ENCODE assay signal across 8 cellular contexts in genomic region chr12:64088431-64089349, GRCh38.
DNase-seq lines count a peak whose midpoint lies in the region; ATAC-seq and TF ChIP-seq lines count a peak whose summit lies in the region.

No MANE protein-coding gene starts in this region.

- peak overlapping the region; percentile 91 for H3K27ac Mint-ChIP-seq in progenitor cell of endocrine pancreas

- DNase-seq in 8988T (peak; percentile 21), HT-29 (ENCODE audit: low spot score) (peak; percentile 98), germinal center (ENCODE audit: low spot score) (peak; percentile 3), progenitor cell of endocrine pancreas (ENCODE audit: low spot score, unreplicated experiment) (no peak), cerebellar nuclear complex (lab: John Stamatoyannopoulos, UW) (no peak)

- H3K4me1 Mint-ChIP-seq in progenitor cell of endocrine pancreas (ENCODE audit: low read depth) = peaks cover 14% of the 10 kb centered on the region

- H3K27me3 Mint-ChIP-seq in progenitor cell of endocrine pancreas = no peaks in the 10 kb centered on the region

- ATAC-seq in SK-N-SH treated with all-trans-retinoic acid at 6 μM for 48 hours = peak; percentile 93
- no peak for ATAC-seq in HG03196 (IDR thresholded peaks at IDR 0.05; ENCODE audit: unreplicated experiment)
- ATAC-seq in GM19351 (IDR thresholded peaks at IDR 0.05; ENCODE audit: unreplicated experiment) = no peak

- H3K9me3 Mint-ChIP-seq in progenitor cell of endocrine pancreas (ENCODE audit: low read depth) = no peaks in the 10 kb centered on the region

- peaks cover 7% of the 10 kb centered on the region for H3K36me3 Mint-ChIP-seq in progenitor cell of endocrine pancreas (ENCODE audit: insufficient read depth)

- H3K4me3 Mint-ChIP-seq in progenitor cell of endocrine pancreas (ENCODE audit: low read depth) = no peak overlapping the region

- TF ChIP-seq CTCF in progenitor cell of endocrine pancreas (IDR thresholded peaks at IDR 0.05; ENCODE audit: unreplicated experiment) = no peak

TF ChIP-seq in SK-N-SH treated with all-trans-retinoic acid at 6 μM for 48 hours, 23 proteins besides CTCF, POLR2A, EP300 and RAD21:
- peak; percentile 71 for TF ChIP-seq ISL1 (CRISPR knock-in tag; IDR thresholded peaks at IDR 0.05)
- TF ChIP-seq TCF4 (CRISPR knock-in tag; IDR thresholded peaks at IDR 0.05; ENCODE audit: borderline replicate concordance) = no peak
- TF ChIP-seq CSDC2 (CRISPR knock-in tag; IDR thresholded peaks at IDR 0.05) = peak; percentile 72; the same call in 1 of the 2 replicates
- peak; percentile 45; the same call in 1 of the 2 replicates for TF ChIP-seq ZFP3 (CRISPR knock-in tag; IDR thresholded peaks at IDR 0.05)
- no peak; the same call in 1 of the 2 replicates for TF ChIP-seq TOX (CRISPR knock-in tag; IDR thresholded peaks at IDR 0.05; ENCODE audit: borderline replicate concordance)
- TF ChIP-seq ZFP30 (CRISPR knock-in tag; IDR thresholded peaks at IDR 0.05) = no peak
- no peak for TF ChIP-seq ZNF565 (CRISPR knock-in tag; conservative IDR thresholded peaks at IDR 0.05; ENCODE audit: low read depth)
- TF ChIP-seq ZC3H10 (CRISPR knock-in tag; IDR thresholded peaks at IDR 0.05) = no peak
- no peak for TF ChIP-seq BACH2 (CRISPR knock-in tag; IDR thresholded peaks at IDR 0.05; ENCODE audit: borderline replicate concordance)
- TF ChIP-seq ZNF8 (CRISPR knock-in tag; IDR thresholded peaks at IDR 0.05) = no peak
- TF ChIP-seq POU6F1 (CRISPR knock-in tag; IDR thresholded peaks at IDR 0.05; ENCODE audit: borderline replicate concordance, low read depth) = 0 out of 2 replicates have a peak, but pooled peaks have one; percentile 44
- no peak for TF ChIP-seq GLIS3 (CRISPR knock-in tag; IDR thresholded peaks at IDR 0.05)
- no peak for TF ChIP-seq ARNTL (CRISPR knock-in tag; IDR thresholded peaks at IDR 0.05; ENCODE audit: borderline replicate concordance, low read depth)
- TF ChIP-seq ZNF70 (CRISPR knock-in tag; IDR thresholded peaks at IDR 0.05) = no peak
- TF ChIP-seq ESRRG (CRISPR knock-in tag; IDR thresholded peaks at IDR 0.05) = no peak
- TF ChIP-seq PPARA (CRISPR knock-in tag; IDR thresholded peaks at IDR 0.05; ENCODE audit: borderline replicate concordance) = no peak
- peak; percentile 60; the same call in 1 of the 2 replicates for TF ChIP-seq CREB5 (CRISPR knock-in tag; IDR thresholded peaks at IDR 0.05; ENCODE audit: low read depth)
- TF ChIP-seq TSHZ2 (CRISPR knock-in tag; IDR thresholded peaks at IDR 0.05) = peak; percentile 48; the same call in 1 of the 2 replicates
- no peak for TF ChIP-seq SNAI2 (CRISPR knock-in tag; IDR thresholded peaks at IDR 0.05)
- TF ChIP-seq, protein P1, sequence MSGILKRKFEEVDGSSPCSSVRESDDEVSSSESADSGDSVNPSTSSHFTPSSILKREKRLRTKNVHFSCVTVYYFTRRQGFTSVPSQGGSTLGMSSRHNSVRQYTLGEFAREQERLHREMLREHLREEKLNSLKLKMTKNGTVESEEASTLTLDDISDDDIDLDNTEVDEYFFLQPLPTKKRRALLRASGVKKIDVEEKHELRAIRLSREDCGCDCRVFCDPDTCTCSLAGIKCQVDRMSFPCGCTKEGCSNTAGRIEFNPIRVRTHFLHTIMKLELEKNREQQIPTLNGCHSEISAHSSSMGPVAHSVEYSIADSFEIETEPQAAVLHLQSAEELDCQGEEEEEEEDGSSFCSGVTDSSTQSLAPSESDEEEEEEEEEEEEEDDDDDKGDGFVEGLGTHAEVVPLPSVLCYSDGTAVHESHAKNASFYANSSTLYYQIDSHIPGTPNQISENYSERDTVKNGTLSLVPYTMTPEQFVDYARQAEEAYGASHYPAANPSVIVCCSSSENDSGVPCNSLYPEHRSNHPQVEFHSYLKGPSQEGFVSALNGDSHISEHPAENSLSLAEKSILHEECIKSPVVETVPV (CRISPR knock-in tag; IDR thresholded peaks at IDR 0.05) = no peak
- TF ChIP-seq RARB (CRISPR knock-in tag; IDR thresholded peaks at IDR 0.05) = no peak

Comparison
In these comparisons a context has a peak if more than half of its experiments do, and no peak if none do; other contexts are left out.
1. DNase-seq: peak in 8988T (single experiment), HT-29 (single experiment) and germinal center (single experiment); none in progenitor cell of endocrine pancreas (single experiment) and cerebellar nuclear complex (0 of 2).